ENCODE assay signal across 14 cellular contexts in the genomic region with DNA sequence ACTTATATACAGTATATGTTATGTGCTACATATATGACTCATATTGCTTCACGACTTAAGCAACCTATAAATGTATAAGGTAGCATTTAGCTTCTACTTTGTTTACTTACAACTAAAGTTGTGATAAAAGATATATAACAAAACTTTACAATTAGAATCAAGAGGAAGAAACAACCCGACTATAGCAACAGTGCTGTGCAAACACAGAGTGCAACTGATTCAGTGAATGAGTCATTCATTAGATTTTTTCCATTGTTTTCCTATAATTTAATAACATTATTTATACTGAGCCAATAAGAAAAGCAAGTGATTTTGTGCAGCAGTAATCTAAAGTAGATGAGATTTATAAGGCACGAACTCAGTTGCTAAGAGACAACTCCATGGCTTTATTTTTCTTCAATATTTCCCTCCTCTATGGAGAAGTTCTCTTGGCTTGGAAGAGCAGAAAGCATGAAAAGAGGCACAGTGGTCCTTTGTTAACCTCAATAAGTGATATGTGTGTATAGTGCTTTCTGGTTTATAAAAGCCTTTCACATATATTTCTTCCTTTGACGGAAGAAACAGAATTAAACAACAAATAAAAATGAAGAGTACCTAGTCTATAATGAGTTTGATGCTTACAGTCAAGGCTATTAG. TPM values are rescaled to one million over a fixed set of nuclear protein-coding genes. Genes with fewer than 3 reads are reported as not detected.
DNase-seq lines count a peak whose midpoint lies in the region; ATAC-seq, FAIRE-seq and TF ChIP-seq lines count a peak whose summit lies in the region.
"Had no signal": no experiment of that assay in that cellular context is flagged by ENCODE, and none has a peak within 500 bp of the region (broad histone marks: within the 10 kb centered on the region; RNA-seq: fewer than 3 reads in every experiment).

No MANE protein-coding gene starts in this region.

- ATAC-seq in activated CD8-positive, alpha-beta memory T cell treated with anti-CD3 and anti-CD28 coated beads, Interleukin-2, amount 10 ng/mL, durations not matched to agents 7 days and 5 days, result no peak
- no peak for ATAC-seq in activated CD8-positive, alpha-beta T cell treated with anti-CD3 and anti-CD28 coated beads for 36 hours

- H3K4me2 ChIP-seq in smooth muscle cell, result peak overlapping the region; percentile 50

- 75% methylated on average over 4 of the region's 4 CpGs for WGBS in smooth muscle cell (ENCODE audit: low lambda C conversion rate)

- no peak for DNase-seq in activated CD8-positive, alpha-beta memory T cell treated with anti-CD3 and anti-CD28 coated beads, Interleukin-2, amount 10 ng/mL, durations not matched to agents 7 days and 5 days
- DNase-seq in activated CD8-positive, alpha-beta memory T cell treated with anti-CD3 and anti-CD28 coated beads, Interleukin-2, amount 50 U/mL, for 48 hours, result no peak
- DNase-seq in activated CD8-positive, alpha-beta T cell treated with anti-CD3 and anti-CD28 coated beads for 36 hours, result no peak
- peak; percentile 58 for DNase-seq in inferior parietal cortex (ENCODE audit: extremely low spot score)
- no peak for DNase-seq in smooth muscle cell (lab: John Stamatoyannopoulos, UW; ENCODE audit: unreplicated experiment)
- DNase-seq in H54 (ENCODE audit: insufficient read length, low spot score), result no peak
- no peak for DNase-seq in Kasumi-1 (lab: John Stamatoyannopoulos, UW)
- DNase-seq in activated CD4-positive, alpha-beta T cell treated with anti-CD3 and anti-CD28 coated beads, Interleukin-2, amount 50 U/mL, for 48 hours, result no peak
- DNase-seq: effector CD8-positive, alpha-beta T cell; spleen; stimulated activated CD8-positive, alpha-beta memory T cell treated with anti-CD3 and anti-CD28 coated beads, Interleukin-4, amount 100 ng/mL, for 48 hours; WERI-Rb-1 had no signal

- H3K4me1 Mint-ChIP-seq in activated CD8-positive, alpha-beta memory T cell treated with anti-CD3 and anti-CD28 coated beads, Interleukin-2, amount 10 ng/mL, durations not matched to agents 7 days and 5 days, result peaks cover 61% of the 10 kb centered on the region
- H3K4me1 Mint-ChIP-seq in activated CD8-positive, alpha-beta T cell treated with anti-CD3 and anti-CD28 coated beads for 36 hours (ENCODE audit: low read depth), result peaks cover 79% of the 10 kb centered on the region

- CTCF ChIA-PET in activated CD8-positive, alpha-beta memory T cell treated with anti-CD3 and anti-CD28 coated beads, Interleukin-2, amount 10 ng/mL, durations not matched to agents 7 days and 5 days (lab: Charles Lee), result no interaction called here
- CTCF ChIA-PET in activated CD8-positive, alpha-beta T cell treated with anti-CD3 and anti-CD28 coated beads for 36 hours (lab: Charles Lee), result interaction anchor here (0.9 kb wide), 1 partner anchor 62 kb away, joined by 3 read pairs; no protein-coding TSS in a partner anchor

- no peak overlapping the region for H3K4me3 ChIP-seq in smooth muscle cell
- H3K4me3 ChIP-seq: spleen had no signal

- H2AFZ ChIP-seq in smooth muscle cell (ENCODE audit: low read depth), result no peak overlapping the region

- H3K27ac ChIP-seq in smooth muscle cell (ENCODE audit: low read depth), result peak overlapping the region; percentile 71
- H3K27ac ChIP-seq: spleen, WERI-Rb-1 had no signal

- no peaks in the 10 kb centered on the region for H4K20me1 ChIP-seq in smooth muscle cell (ENCODE audit: low read depth)

- no peaks in the 10 kb centered on the region for H3K27me3 ChIP-seq in smooth muscle cell (ENCODE audit: low read depth)
- H3K27me3 ChIP-seq: spleen had no signal

- TF ChIP-seq POLR2A in H54 (IDR thresholded peaks at IDR 0.05; ENCODE audit: low read depth, low read length), result no peak

- H3K4me3 Mint-ChIP-seq in activated CD8-positive, alpha-beta memory T cell treated with anti-CD3 and anti-CD28 coated beads, Interleukin-2, amount 10 ng/mL, durations not matched to agents 7 days and 5 days, result no peak overlapping the region
- peak overlapping the region; percentile 53 for H3K4me3 Mint-ChIP-seq in activated CD8-positive, alpha-beta T cell treated with anti-CD3 and anti-CD28 coated beads for 36 hours

- no peak for TF ChIP-seq CTCF in activated CD8-positive, alpha-beta T cell treated with anti-CD3 and anti-CD28 coated beads for 36 hours (IDR thresholded peaks at IDR 0.05)
- no peak for TF ChIP-seq CTCF in smooth muscle cell (IDR thresholded peaks at IDR 0.05; ENCODE audit: borderline replicate concordance, insufficient read depth, poor library complexity, severe bottlenecking)

- POLR2A ChIA-PET in activated CD8-positive, alpha-beta T cell treated with anti-CD3 and anti-CD28 coated beads for 36 hours (lab: Charles Lee), result no interaction called here

- H3K9ac ChIP-seq in smooth muscle cell (ENCODE audit: low read depth), result no peak overlapping the region

- peaks cover 34% of the 10 kb centered on the region for H3K4me1 ChIP-seq in smooth muscle cell (ENCODE audit: low read depth)

- no peaks in the 10 kb centered on the region for H3K36me3 ChIP-seq in smooth muscle cell (ENCODE audit: low read depth)
- H3K36me3 ChIP-seq: WERI-Rb-1 had no signal

- H3K9me3 Mint-ChIP-seq in activated CD8-positive, alpha-beta memory T cell treated with anti-CD3 and anti-CD28 coated beads, Interleukin-2, amount 10 ng/mL, durations not matched to agents 7 days and 5 days (ENCODE audit: low read depth), result no peaks in the 10 kb centered on the region
- H3K9me3 Mint-ChIP-seq in activated CD8-positive, alpha-beta T cell treated with anti-CD3 and anti-CD28 coated beads for 36 hours, result no peaks in the 10 kb centered on the region

- H3K27me3 Mint-ChIP-seq in activated CD8-positive, alpha-beta memory T cell treated with anti-CD3 and anti-CD28 coated beads, Interleukin-2, amount 10 ng/mL, durations not matched to agents 7 days and 5 days, result no peaks in the 10 kb centered on the region
- H3K27me3 Mint-ChIP-seq in activated CD8-positive, alpha-beta T cell treated with anti-CD3 and anti-CD28 coated beads for 36 hours, result no peaks in the 10 kb centered on the region

- peaks cover 3% of the 10 kb centered on the region for H3K79me2 ChIP-seq in smooth muscle cell (ENCODE audit: low read depth)

- H3K27ac Mint-ChIP-seq in activated CD8-positive, alpha-beta memory T cell treated with anti-CD3 and anti-CD28 coated beads, Interleukin-2, amount 10 ng/mL, durations not matched to agents 7 days and 5 days, result peak overlapping the region; percentile 52
- H3K27ac Mint-ChIP-seq in activated CD8-positive, alpha-beta T cell treated with anti-CD3 and anti-CD28 coated beads for 36 hours, result peak overlapping the region; percentile 91

- FAIRE-seq in H54 (lab: Jason Lieb, UNC), result no peak
- FAIRE-seq: HTR-8/SVneo, RCC 7860 had no signal

- peaks cover 15% of the 10 kb centered on the region for H3F3A ChIP-seq in smooth muscle cell (ENCODE audit: low read depth)

- H3K9me3 ChIP-seq in smooth muscle cell (replicated peaks; ENCODE audit: low read depth), result no peaks in the 10 kb centered on the region
- H3K9me3 ChIP-seq: spleen had no signal

- peaks cover 12% of the 10 kb centered on the region for H3K36me3 Mint-ChIP-seq in activated CD8-positive, alpha-beta memory T cell treated with anti-CD3 and anti-CD28 coated beads, Interleukin-2, amount 10 ng/mL, durations not matched to agents 7 days and 5 days
- H3K36me3 Mint-ChIP-seq in activated CD8-positive, alpha-beta T cell treated with anti-CD3 and anti-CD28 coated beads for 36 hours (ENCODE audit: low read depth), result peaks cover 17% of the 10 kb centered on the region

- intact Hi-C loops in activated CD8-positive, alpha-beta T cell treated with anti-CD3 and anti-CD28 coated beads for 36 hours (cut with micrococcal nuclease), result no loop called here

RNA-seq across cellular contexts. Expression of gene CEP41, which starts 19.8 kb away (rescaled TPM):
- 10 to 100 TPM; 22.0 to 23.3 TPM for total RNA-seq in activated CD8-positive, alpha-beta memory T cell treated with anti-CD3 and anti-CD28 coated beads, Interleukin-2, amount 10 ng/mL, durations not matched to agents 7 days and 5 days
- total RNA-seq in activated CD8-positive, alpha-beta T cell treated with anti-CD3 and anti-CD28 coated beads for 36 hours, result 10 to 100 TPM; 28.0 to 28.1 TPM
- 18.3 and 23.0 TPM in 2 replicates for total RNA-seq in smooth muscle cell
- polyA plus RNA-seq in smooth muscle cell, result 27.1 and 35.1 TPM in 2 replicates

RNA-seq across cellular contexts. Expression of gene CPA1, which starts 40.8 kb away (rescaled TPM):
- not detected for total RNA-seq in activated CD8-positive, alpha-beta memory T cell treated with anti-CD3 and anti-CD28 coated beads, Interleukin-2, amount 10 ng/mL, durations not matched to agents 7 days and 5 days
- not detected for total RNA-seq in activated CD8-positive, alpha-beta T cell treated with anti-CD3 and anti-CD28 coated beads for 36 hours
- 0.90 TPM in 2 replicates for total RNA-seq in smooth muscle cell
- polyA plus RNA-seq in smooth muscle cell, result 1.7 and 3.8 TPM in 2 replicates
